15 cellular contexts compared by ENCODE assay signal in the genomic region with DNA sequence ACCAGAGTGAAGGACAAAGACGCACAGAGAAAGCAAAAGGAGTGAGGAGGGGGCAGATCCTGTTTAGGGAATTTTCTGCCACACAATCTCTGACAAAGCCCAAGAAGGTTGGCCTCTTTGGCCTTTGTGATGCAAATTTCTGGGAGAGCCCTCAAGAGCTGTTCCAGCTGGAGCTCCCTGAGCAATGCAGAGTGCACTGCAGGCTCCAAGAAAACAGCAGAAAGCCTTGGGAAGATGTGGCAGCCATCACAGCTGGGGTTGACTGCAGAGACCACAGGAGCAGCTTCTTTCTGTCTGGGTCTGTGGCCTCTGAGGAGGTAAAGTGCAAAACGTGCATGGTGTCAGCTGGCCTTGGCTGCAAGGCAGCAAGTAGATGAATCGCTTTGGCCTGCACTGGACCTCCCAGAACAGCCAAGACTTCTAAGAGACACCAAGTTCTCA.
DNase-seq lines count a peak whose midpoint lies in the region; ATAC-seq lines count a peak whose summit lies in the region.
"Had no signal": no experiment of that assay in that cellular context is flagged by ENCODE, and none has a peak within 500 bp of the region (broad histone marks: within the 10 kb centered on the region; RNA-seq: fewer than 3 reads in every experiment).

No MANE protein-coding gene starts in this region.

- H3K27me3 ChIP-seq in muscle layer of duodenum (ENCODE audit: low read depth, low read length): no peaks in the 10 kb centered on the region

- DNase-seq in Right ventricle myocardium inferior (ENCODE audit: missing footprints): peak; percentile 46
- no peak for DNase-seq in cardiac septum (ENCODE audit: low spot score)
- DNase-seq in left cardiac atrium: no peak
- DNase-seq in activated CD4-positive, alpha-beta T cell treated with anti-CD3 and anti-CD28 coated beads, Interleukin-2, amount 10 ng/mL, durations not matched to agents 24 days and 14 days: no peak
- no peak for DNase-seq in T-helper 2 cell
- DNase-seq in stimulated activated CD4-positive, alpha-beta T cell treated with anti-CD3 and anti-CD28 coated beads, Interleukin-4, amount 100 ng/mL, for 4 hours: no peak
- DNase-seq: 8988T; activated CD8-positive, alpha-beta memory T cell treated with anti-CD3 and anti-CD28 coated beads, Interleukin-2, amount 50 U/mL, for 4 hours; CD8-positive, alpha-beta T cell; cerebellar nuclear complex; NCI-H446 treated with DMSO at 0.1 percent for 48 hours; stimulated activated naive CD8-positive, alpha-beta T cell treated with anti-CD3 and anti-CD28 coated beads, Interleukin-15, amount 100 ng/mL, for 72 hours had no signal

- H3K4me3 ChIP-seq in muscle layer of duodenum (ENCODE audit: low read depth in 1 of 2, low read length in 2 of 2): no peak overlapping the region

- peaks cover 0 to 8% of the 10 kb centered on the region in 2 donors for H3K4me1 ChIP-seq in muscle layer of duodenum (ENCODE audit: control insufficient read depth in 1 of 2, insufficient read depth in 2 of 2, low read length in 2 of 2)

- no peaks in the 10 kb centered on the region for H3K9me3 ChIP-seq in muscle layer of duodenum (ENCODE audit: control insufficient read depth in 1 of 2, low read length in 2 of 2)

- ATAC-seq in Right ventricle myocardium inferior (peak; percentile 69), left cardiac atrium (peak; percentile 57 to 68), HG02981 (IDR thresholded peaks at IDR 0.05; ENCODE audit: unreplicated experiment) (no peak)
- ATAC-seq: CD8-positive, alpha-beta T cell; stimulated activated naive CD8-positive, alpha-beta T cell treated with anti-CD3 and anti-CD28 coated beads, Interleukin-15, amount 100 ng/mL, for 72 hours had no signal

- H3K36me3 Mint-ChIP-seq in activated CD4-positive, alpha-beta T cell treated with anti-CD3 and anti-CD28 coated beads, Interleukin-2, amount 10 ng/mL, durations not matched to agents 24 days and 14 days (ENCODE audit: low read depth): peaks cover 36% of the 10 kb centered on the region

- H3K27ac Mint-ChIP-seq in activated CD4-positive, alpha-beta T cell treated with anti-CD3 and anti-CD28 coated beads, Interleukin-2, amount 10 ng/mL, durations not matched to agents 24 days and 14 days: no peak overlapping the region
- H3K27ac Mint-ChIP-seq: CD8-positive, alpha-beta T cell had no signal

- H3K4me3 Mint-ChIP-seq in activated CD4-positive, alpha-beta T cell treated with anti-CD3 and anti-CD28 coated beads, Interleukin-2, amount 10 ng/mL, durations not matched to agents 24 days and 14 days: no peak overlapping the region
- H3K4me3 Mint-ChIP-seq: CD8-positive, alpha-beta T cell; stimulated activated naive CD8-positive, alpha-beta T cell treated with anti-CD3 and anti-CD28 coated beads, Interleukin-15, amount 100 ng/mL, for 72 hours had no signal

- H3K27me3 Mint-ChIP-seq in activated CD4-positive, alpha-beta T cell treated with anti-CD3 and anti-CD28 coated beads, Interleukin-2, amount 10 ng/mL, durations not matched to agents 24 days and 14 days: no peaks in the 10 kb centered on the region
- H3K27me3 Mint-ChIP-seq: stimulated activated naive CD8-positive, alpha-beta T cell treated with anti-CD3 and anti-CD28 coated beads, Interleukin-15, amount 100 ng/mL, for 72 hours had no signal

- intact Hi-C loops in Right ventricle myocardium inferior (cut with DNase I) (no loop called here), cardiac septum (cut with DNase I) (no loop called here), left cardiac atrium (cut with DNase I) (no loop called here)
- intact Hi-C loops in activated CD4-positive, alpha-beta T cell treated with anti-CD3 and anti-CD28 coated beads, Interleukin-2, amount 10 ng/mL, durations not matched to agents 24 days and 14 days (cut with micrococcal nuclease): no loop called here

- H3K36me3 ChIP-seq in muscle layer of duodenum (ENCODE audit: control insufficient read depth in 1 of 2, insufficient read depth in 2 of 2, low read length in 2 of 2): no peaks in the 10 kb centered on the region

- peaks cover 21% of the 10 kb centered on the region for H3K4me1 Mint-ChIP-seq in activated CD4-positive, alpha-beta T cell treated with anti-CD3 and anti-CD28 coated beads, Interleukin-2, amount 10 ng/mL, durations not matched to agents 24 days and 14 days

- H3K27ac ChIP-seq in muscle layer of duodenum (ENCODE audit: low read length): peak overlapping the region; percentile 14

- peaks cover 5% of the 10 kb centered on the region for H3K9me3 Mint-ChIP-seq in activated CD4-positive, alpha-beta T cell treated with anti-CD3 and anti-CD28 coated beads, Interleukin-2, amount 10 ng/mL, durations not matched to agents 24 days and 14 days
- H3K9me3 Mint-ChIP-seq: activated naive CD4-positive, alpha-beta T cell treated with anti-CD3 and anti-CD28 coated beads, Interleukin-2, amount 50 U/mL, for 72 hours; CD8-positive, alpha-beta T cell; stimulated activated naive CD8-positive, alpha-beta T cell treated with anti-CD3 and anti-CD28 coated beads, Interleukin-15, amount 100 ng/mL, for 72 hours had no signal
